Comparison of ENCODE assay signal across 16 cellular contexts in the genomic region with DNA sequence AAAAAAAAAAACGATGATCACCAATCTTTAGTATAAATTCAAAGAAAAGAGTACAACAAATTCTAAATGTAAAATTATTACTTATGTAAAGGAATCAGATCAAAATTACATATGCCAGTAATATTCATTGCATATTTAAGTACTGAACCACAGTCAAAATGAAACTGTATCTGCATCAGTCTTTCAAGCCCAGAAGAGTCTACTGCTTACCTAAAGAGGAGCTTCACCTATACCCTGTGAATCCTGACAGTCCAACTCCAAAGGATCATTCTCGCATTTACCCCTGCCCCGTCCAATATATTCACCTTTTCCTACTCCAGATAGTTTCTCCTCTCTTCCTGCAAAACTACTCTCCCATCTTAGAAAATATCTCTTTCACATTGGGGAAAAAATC. TPM values are rescaled to one million over a fixed set of nuclear protein-coding genes. Genes with fewer than 3 reads are reported as not detected.
DNase-seq lines count a peak whose midpoint lies in the region; ATAC-seq and TF ChIP-seq lines count a peak whose summit lies in the region.
"Had no signal": no experiment of that assay in that cellular context is flagged by ENCODE, and none has a peak within 500 bp of the region (broad histone marks: within the 10 kb centered on the region; RNA-seq: fewer than 3 reads in every experiment).

No MANE protein-coding gene starts in this region.

- no peaks in the 10 kb centered on the region for H3K9me2 ChIP-seq in OCI-LY7 (ENCODE audit: insufficient read depth, low read length)

- H3K4me3 ChIP-seq in DND-41 (ENCODE audit: low read depth in 1 of 2, low read length in 2 of 2) (no peak overlapping the region), OCI-LY7 (ENCODE audit: low read depth, low read length, poor library complexity, severe bottlenecking) (no peak overlapping the region)
- H3K4me3 ChIP-seq: lung, thyroid gland had no signal

- H3K79me2 ChIP-seq in DND-41 (ENCODE audit: insufficient read depth, low read length) (peaks cover 89% of the 10 kb centered on the region), OCI-LY7 (ENCODE audit: insufficient read depth, low read depth, low read length) (peaks cover 47% of the 10 kb centered on the region)

- no TSS peak for BruUV-seq in OCI-LY7 (replicated peaks; lab: Mats Ljungman, UMichigan)

- POLR2A ChIA-PET in OCI-LY7 (lab: Charles Lee), result interaction anchor here (1.2 kb wide), 1 partner anchor 36 kb away, joined by 3 read pairs; no protein-coding TSS in a partner anchor

- ATAC-seq in DND-41 (ENCODE audit: insufficient read depth, low read depth) (peak; percentile 56; the same call in 2 of the 3 replicates), HG03565 (IDR thresholded peaks at IDR 0.05; ENCODE audit: unreplicated experiment) (peak; percentile 39), left colon (no peak)

- H3K36me3 Mint-ChIP-seq in activated naive CD8-positive, alpha-beta T cell treated with anti-CD3 and anti-CD28 coated beads for 36 hours, result peaks cover 34% of the 10 kb centered on the region

- no peak overlapping the region for H3K9ac ChIP-seq in DND-41 (ENCODE audit: low read depth, low read length)

- no peak for TF ChIP-seq CTCF in DND-41 (IDR thresholded peaks at IDR 0.05; ENCODE audit: borderline replicate concordance, extremely low read depth, low read length, poor library complexity, severe bottlenecking)
- TF ChIP-seq CTCF in OCI-LY7 (conservative IDR thresholded peaks at IDR 0.05; ENCODE audit: low read length), result no peak

- H3K27me3 Mint-ChIP-seq in activated naive CD8-positive, alpha-beta T cell treated with anti-CD3 and anti-CD28 coated beads for 36 hours, result no peaks in the 10 kb centered on the region
- H3K27me3 Mint-ChIP-seq: CD4-positive, alpha-beta T cell had no signal

- intact Hi-C loops in left colon (cut with DNase I, micrococcal nuclease), result no loop called here
- intact Hi-C loops in OCI-LY7 (cut with micrococcal nuclease; ENCODE audit: unreplicated experiment), result no loop called here

- H3K4me2 ChIP-seq in DND-41 (ENCODE audit: insufficient read depth, low read length), result peak overlapping the region; percentile 26; the same call in 1 of the 2 replicates
- no peak overlapping the region for H3K4me2 ChIP-seq in OCI-LY7 (ENCODE audit: low read length)

- H2AFZ ChIP-seq in DND-41 (ENCODE audit: low read depth, low read length), result no peak overlapping the region
- no peak overlapping the region for H2AFZ ChIP-seq in OCI-LY7 (ENCODE audit: low read length)

- peaks cover 40% of the 10 kb centered on the region for H3K36me3 ChIP-seq in DND-41 (ENCODE audit: insufficient read depth, low read length)
- H3K36me3 ChIP-seq in OCI-LY7 (ENCODE audit: insufficient read depth, low read length), result peaks cover 41% of the 10 kb centered on the region

- H3K27ac Mint-ChIP-seq in activated naive CD8-positive, alpha-beta T cell treated with anti-CD3 and anti-CD28 coated beads for 36 hours, result peak overlapping the region; percentile 54
- H3K27ac Mint-ChIP-seq: CD4-positive, alpha-beta T cell; nephron had no signal

- CTCF ChIA-PET in OCI-LY7 (lab: Charles Lee; ENCODE audit: unreplicated experiment), result no interaction called here

- no peaks in the 10 kb centered on the region for H3K9me3 Mint-ChIP-seq in activated naive CD8-positive, alpha-beta T cell treated with anti-CD3 and anti-CD28 coated beads for 36 hours
- H3K9me3 Mint-ChIP-seq: CD4-positive, alpha-beta T cell; nephron had no signal

- no peak overlapping the region for H3K4me3 Mint-ChIP-seq in activated naive CD8-positive, alpha-beta T cell treated with anti-CD3 and anti-CD28 coated beads for 36 hours
- H3K4me3 Mint-ChIP-seq: CD4-positive, alpha-beta T cell; nephron had no signal

- H3K27me3 ChIP-seq in DND-41 (ENCODE audit: insufficient read depth, low read length, poor library complexity), result no peaks in the 10 kb centered on the region
- H3K27me3 ChIP-seq: thyroid gland had no signal

- peaks cover 25% of the 10 kb centered on the region for H3K4me1 ChIP-seq in DND-41 (ENCODE audit: insufficient read depth, low read length)
- H3K4me1 ChIP-seq in OCI-LY7 (ENCODE audit: insufficient read depth, low read length, poor library complexity, severe bottlenecking), result peaks cover 5% of the 10 kb centered on the region

- no peak overlapping the region for H3K27ac ChIP-seq in DND-41 (ENCODE audit: low read length)
- no peak overlapping the region for H3K27ac ChIP-seq in OCI-LY7 (ENCODE audit: low read depth, low read length, poor library complexity, severe bottlenecking)
- H3K27ac ChIP-seq: thyroid gland had no signal

- peak; percentile 41 for DNase-seq in NCI-H2171 treated with DMSO at 0.1 percent for 48 hours (lab: John Stamatoyannopoulos, UW)
- DNase-seq in NCI-H2171 (lab: John Stamatoyannopoulos, UW), result no peak
- no peak for DNase-seq in DND-41
- no peak for DNase-seq in activated naive CD8-positive, alpha-beta T cell treated with anti-CD3 and anti-CD28 coated beads for 36 hours
- DNase-seq in left colon, result no peak
- no peak for DNase-seq in OCI-LY7 (ENCODE audit: low spot score)
- no peak for DNase-seq in NCI-H524 (lab: John Stamatoyannopoulos, UW)
- DNase-seq: CD4-positive, alpha-beta T cell; cerebellar nuclear complex; GOT3; NCI-H2081 treated with DMSO at 0.1 percent for 48 hours; SHP77; thyroid gland had no signal

- H3K9me3 ChIP-seq in DND-41 (ENCODE audit: insufficient read depth, low read length, severe bottlenecking) (no peaks in the 10 kb centered on the region), OCI-LY7 (ENCODE audit: low read length) (no peaks in the 10 kb centered on the region)
- H3K9me3 ChIP-seq: thyroid gland had no signal

- H3K4me1 Mint-ChIP-seq in activated naive CD8-positive, alpha-beta T cell treated with anti-CD3 and anti-CD28 coated beads for 36 hours, result peaks cover 48% of the 10 kb centered on the region

- peaks cover 14% of the 10 kb centered on the region; the same call in 1 of the 2 replicates for H4K20me1 ChIP-seq in DND-41 (ENCODE audit: insufficient read depth, low read length)
- peaks cover 18% of the 10 kb centered on the region; the same call in 1 of the 2 replicates for H4K20me1 ChIP-seq in OCI-LY7 (ENCODE audit: insufficient read depth, low read length)

RNA-seq across cellular contexts. Expression of a gene that starts 9.2 kb away (rescaled TPM):
- total RNA-seq in activated naive CD8-positive, alpha-beta T cell treated with anti-CD3 and anti-CD28 coated beads for 36 hours, result 10 to 100 TPM; 36.9 to 41.8 TPM
- total RNA-seq in left colon, result 10 to 100 TPM; 43.7 to 46.7 TPM
- total RNA-seq in OCI-LY7 (2014; rRNA removed; shearing (Covaris generic)), result 18.8 and 20.6 TPM in 2 replicates
- 30.0 and 31.1 TPM in 2 replicates for total RNA-seq in OCI-LY7 (2022)

RNA-seq across cellular contexts. Expression of a gene that starts 44.1 kb away (rescaled TPM):
- total RNA-seq in activated naive CD8-positive, alpha-beta T cell treated with anti-CD3 and anti-CD28 coated beads for 36 hours, result 10 to 100 TPM; 20.3 to 20.4 TPM
- total RNA-seq in left colon (10 to 100 TPM; 73.7 to 77.5 TPM), OCI-LY7 (2022) (66.2 and 79.2 TPM in 2 replicates)
- 41.7 and 44.7 TPM in 2 replicates for total RNA-seq in OCI-LY7 (2014; rRNA removed; shearing (Covaris generic))
